Comparison of ENCODE assay signal across 1 cellular context in the genomic region with DNA sequence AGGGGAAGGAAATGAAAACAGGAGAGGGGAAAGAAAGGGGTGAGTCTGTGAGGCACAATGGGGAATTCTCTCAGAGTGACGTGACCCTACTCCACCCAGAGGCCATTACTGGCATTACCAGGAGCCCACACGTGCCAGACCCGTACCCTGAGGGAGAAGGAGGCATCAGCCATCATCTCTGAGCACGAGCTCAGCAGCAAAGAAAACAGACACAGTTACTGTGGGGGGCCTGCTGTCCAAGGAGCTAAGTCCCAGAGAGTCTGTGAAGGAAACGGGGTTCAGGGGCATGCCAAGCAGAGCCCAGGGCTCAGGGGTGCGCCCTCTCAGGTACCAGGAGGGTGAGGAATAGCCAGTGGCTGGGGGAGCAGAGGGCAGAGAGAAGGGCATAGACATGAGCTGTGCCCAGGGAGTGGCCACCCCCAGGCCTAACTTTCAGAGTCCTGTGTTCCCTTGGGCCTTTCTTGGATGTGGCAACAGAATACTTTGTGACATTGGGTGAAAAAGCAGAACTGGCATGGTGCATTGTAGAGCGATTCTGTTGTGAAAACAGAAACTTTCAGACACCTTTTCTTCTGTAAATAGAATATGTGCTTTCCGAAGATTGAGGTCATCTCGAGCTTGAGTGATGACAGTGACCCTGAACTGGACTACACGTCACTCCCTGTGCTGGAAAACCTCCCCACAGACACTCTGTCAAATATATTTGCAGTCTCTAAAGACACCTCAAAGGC.
A peak's percentile ranks its signal among the peaks of the same experiment; 100 is the strongest.
TF ChIP-seq lines count a peak whose summit lies in the region.

No MANE protein-coding gene starts in this region.

TF ChIP-seq in GM12878, 131 proteins besides CTCF, POLR2A, EP300 and RAD21 (continues in another document):
- TF ChIP-seq BCLAF1 (IDR thresholded peaks at IDR 0.05) (no peak), NFXL1 (IDR thresholded peaks at IDR 0.05; ENCODE audit: borderline replicate concordance) (no peak), FOXM1 (IDR thresholded peaks at IDR 0.05; ENCODE audit: low read depth, low read length) (no peak), POLR2AphosphoS2 (IDR thresholded peaks at IDR 0.05; ENCODE audit: low read depth, low read length) (no peak), RAD51 (IDR thresholded peaks at IDR 0.05) (no peak), E2F8 (IDR thresholded peaks at IDR 0.05; ENCODE audit: low read depth, partially characterized antibody) (no peak), GABPA (IDR thresholded peaks at IDR 0.05; ENCODE audit: low read depth) (no peak), PML (IDR thresholded peaks at IDR 0.05; ENCODE audit: low read length) (no peak), ZNF687 (IDR thresholded peaks at IDR 0.05) (no peak), GATAD2B (conservative IDR thresholded peaks at IDR 0.05; ENCODE audit: low read depth) (no peak), ZBTB4 (CRISPR knock-in tag; IDR thresholded peaks at IDR 0.05) (no peak), MXI1 (IDR thresholded peaks at IDR 0.05; ENCODE audit: low read depth, low read length) (no peak), MYC (IDR thresholded peaks at IDR 0.05; ENCODE audit: insufficient read depth, insufficient read length, insufficient replicate concordance, low read length, severe bottlenecking) (no peak), HDAC6 (IDR thresholded peaks at IDR 0.05; ENCODE audit: unreplicated experiment) (no peak), SMC3 (IDR thresholded peaks at IDR 0.05; ENCODE audit: borderline replicate concordance, low read length) (peak; percentile 38; the same call in 1 of the 2 replicates), FOXK2 (IDR thresholded peaks at IDR 0.05) (no peak), YY1 (IDR thresholded peaks at IDR 0.05; ENCODE audit: low read depth, low read length) (peak; percentile 53; the same call in 1 of the 2 replicates), TCF7 (IDR thresholded peaks at IDR 0.05; ENCODE audit: borderline replicate concordance) (no peak), MTA2 (IDR thresholded peaks at IDR 0.05; ENCODE audit: low read depth) (no peak), CREB1 (IDR thresholded peaks at IDR 0.05; ENCODE audit: low read depth) (peak; percentile 63; the same call in 1 of the 2 replicates), ZBTB33 (IDR thresholded peaks at IDR 0.05) (no peak), SPI1 (IDR thresholded peaks at IDR 0.05; ENCODE audit: borderline replicate concordance, insufficient read depth, low read depth, low read length) (peak; percentile 80; the same call in 1 of the 2 replicates), CHD2 (IDR thresholded peaks at IDR 0.05; ENCODE audit: borderline replicate concordance, low read depth, low read length) (no peak), MTA3 (IDR thresholded peaks at IDR 0.05; ENCODE audit: borderline replicate concordance, low read length) (no peak)
- TF ChIP-seq, protein P1, sequence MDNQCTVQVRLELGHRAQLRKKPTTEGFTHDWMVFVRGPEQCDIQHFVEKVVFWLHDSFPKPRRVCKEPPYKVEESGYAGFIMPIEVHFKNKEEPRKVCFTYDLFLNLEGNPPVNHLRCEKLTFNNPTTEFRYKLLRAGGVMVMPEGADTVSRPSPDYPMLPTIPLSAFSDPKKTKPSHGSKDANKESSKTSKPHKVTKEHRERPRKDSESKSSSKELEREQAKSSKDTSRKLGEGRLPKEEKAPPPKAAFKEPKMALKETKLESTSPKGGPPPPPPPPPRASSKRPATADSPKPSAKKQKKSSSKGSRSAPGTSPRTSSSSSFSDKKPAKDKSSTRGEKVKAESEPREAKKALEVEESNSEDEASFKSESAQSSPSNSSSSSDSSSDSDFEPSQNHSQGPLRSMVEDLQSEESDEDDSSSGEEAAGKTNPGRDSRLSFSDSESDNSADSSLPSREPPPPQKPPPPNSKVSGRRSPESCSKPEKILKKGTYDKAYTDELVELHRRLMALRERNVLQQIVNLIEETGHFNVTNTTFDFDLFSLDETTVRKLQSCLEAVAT (IDR thresholded peaks at IDR 0.05) = no peak
- TF ChIP-seq, protein P2, sequence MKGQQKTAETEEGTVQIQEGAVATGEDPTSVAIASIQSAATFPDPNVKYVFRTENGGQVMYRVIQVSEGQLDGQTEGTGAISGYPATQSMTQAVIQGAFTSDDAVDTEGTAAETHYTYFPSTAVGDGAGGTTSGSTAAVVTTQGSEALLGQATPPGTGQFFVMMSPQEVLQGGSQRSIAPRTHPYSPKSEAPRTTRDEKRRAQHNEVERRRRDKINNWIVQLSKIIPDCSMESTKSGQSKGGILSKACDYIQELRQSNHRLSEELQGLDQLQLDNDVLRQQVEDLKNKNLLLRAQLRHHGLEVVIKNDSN (IDR thresholded peaks at IDR 0.05; ENCODE audit: borderline replicate concordance, extremely low read length, insufficient read depth, low read depth, low read length) = peak; percentile 35
- TF ChIP-seq, protein P3, sequence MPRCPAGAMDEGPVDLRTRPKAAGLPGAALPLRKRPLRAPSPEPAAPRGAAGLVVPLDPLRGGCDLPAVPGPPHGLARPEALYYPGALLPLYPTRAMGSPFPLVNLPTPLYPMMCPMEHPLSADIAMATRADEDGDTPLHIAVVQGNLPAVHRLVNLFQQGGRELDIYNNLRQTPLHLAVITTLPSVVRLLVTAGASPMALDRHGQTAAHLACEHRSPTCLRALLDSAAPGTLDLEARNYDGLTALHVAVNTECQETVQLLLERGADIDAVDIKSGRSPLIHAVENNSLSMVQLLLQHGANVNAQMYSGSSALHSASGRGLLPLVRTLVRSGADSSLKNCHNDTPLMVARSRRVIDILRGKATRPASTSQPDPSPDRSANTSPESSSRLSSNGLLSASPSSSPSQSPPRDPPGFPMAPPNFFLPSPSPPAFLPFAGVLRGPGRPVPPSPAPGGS (IDR thresholded peaks at IDR 0.05; ENCODE audit: borderline replicate concordance, insufficient read depth, low read depth, low read length, poor library complexity, severe bottlenecking) = no peak
